In genomic region chr1:242468749-242469148, GRCh38 we compare ENCODE assay signal across 30 cellular contexts. TPM values are rescaled to one million over a fixed set of nuclear protein-coding genes. Genes with fewer than 3 reads are reported as not detected.
A peak's percentile ranks its signal among the peaks of the same experiment; 100 is the strongest.
DNase-seq lines count a peak whose midpoint lies in the region; ATAC-seq and TF ChIP-seq lines count a peak whose summit lies in the region.
"Had no signal": no experiment of that assay in that cellular context is flagged by ENCODE, and none has a peak within 500 bp of the region (broad histone marks: within the 10 kb centered on the region; RNA-seq: fewer than 3 reads in every experiment).

No MANE protein-coding gene starts in this region.

- TF ChIP-seq CTCF in colonic mucosa (IDR thresholded peaks at IDR 0.05): no peak

- H3K27me3 ChIP-seq in colonic mucosa: no peaks in the 10 kb centered on the region
- H3K27me3 ChIP-seq: breast epithelium, heart right ventricle had no signal

- H3K4me1 Mint-ChIP-seq in activated CD4-positive, alpha-beta T cell treated with anti-CD3 and anti-CD28 coated beads for 36 hours: no peaks in the 10 kb centered on the region
- H3K4me1 Mint-ChIP-seq: activated naive CD4-positive, alpha-beta T cell treated with anti-CD3 and anti-CD28 coated beads, Interleukin-2, amount 10 ng/mL, durations not matched to agents 7 days and 5 days; B cell; CD8-positive, alpha-beta memory T cell; naive thymus-derived CD4-positive, alpha-beta T cell had no signal

- no peak overlapping the region for H3K4me3 Mint-ChIP-seq in activated CD4-positive, alpha-beta T cell treated with anti-CD3 and anti-CD28 coated beads for 36 hours
- H3K4me3 Mint-ChIP-seq: activated naive CD4-positive, alpha-beta T cell treated with anti-CD3 and anti-CD28 coated beads, Interleukin-2, amount 10 ng/mL, durations not matched to agents 7 days and 5 days; activated T-helper 1 cell treated with anti-CD3 and anti-CD28 coated beads, Interleukin-12 subunit alpha, Interleukin-12 subunit beta, Interleukin-2, Interleukin-4 antibody, amounts not matched to agents 30 ng/mL and 10 ng/mL and 1 ng/mL, durations not matched to agents 14 hours and 24 hours and 36 hours; B cell; CD8-positive, alpha-beta memory T cell; naive thymus-derived CD4-positive, alpha-beta T cell had no signal

- no peaks in the 10 kb centered on the region for H3K36me3 Mint-ChIP-seq in activated CD4-positive, alpha-beta T cell treated with anti-CD3 and anti-CD28 coated beads for 36 hours (ENCODE audit: low read depth)
- H3K36me3 Mint-ChIP-seq: activated naive CD4-positive, alpha-beta T cell treated with anti-CD3 and anti-CD28 coated beads, Interleukin-2, amount 10 ng/mL, durations not matched to agents 7 days and 5 days; CD8-positive, alpha-beta memory T cell; naive thymus-derived CD4-positive, alpha-beta T cell had no signal

- ATAC-seq in activated CD4-positive, alpha-beta T cell treated with anti-CD3 and anti-CD28 coated beads for 36 hours: no peak
- no peak for ATAC-seq in HG03159 (IDR thresholded peaks at IDR 0.05; ENCODE audit: unreplicated experiment)
- ATAC-seq: heart right ventricle; left lobe of liver; naive thymus-derived CD4-positive, alpha-beta T cell had no signal

- intact Hi-C loops in colonic mucosa (cut with DNase I): loop anchor here (5.0 kb wide), 1 partner anchor 854 kb away; no protein-coding TSS in a partner anchor
- intact Hi-C loops in activated CD4-positive, alpha-beta T cell treated with anti-CD3 and anti-CD28 coated beads for 36 hours (cut with DNase I, micrococcal nuclease): loop anchor here (5.0 kb wide), 2 partner anchors 859 to 1804 kb away; no protein-coding TSS in a partner anchor

- no peak overlapping the region for H3K27ac Mint-ChIP-seq in activated CD4-positive, alpha-beta T cell treated with anti-CD3 and anti-CD28 coated beads for 36 hours
- H3K27ac Mint-ChIP-seq: activated naive CD4-positive, alpha-beta T cell treated with anti-CD3 and anti-CD28 coated beads, Interleukin-2, amount 10 ng/mL, durations not matched to agents 7 days and 5 days; activated T-helper 1 cell treated with anti-CD3 and anti-CD28 coated beads, Interleukin-12 subunit alpha, Interleukin-12 subunit beta, Interleukin-2, Interleukin-4 antibody, amounts not matched to agents 30 ng/mL and 10 ng/mL and 1 ng/mL, durations not matched to agents 14 hours and 24 hours and 36 hours; B cell; CD8-positive, alpha-beta memory T cell; naive thymus-derived CD4-positive, alpha-beta T cell had no signal

- no peak overlapping the region for H3K9ac ChIP-seq in colonic mucosa (ENCODE audit: low read depth in 2 of 2, low read length in 2 of 2)
- H3K9ac ChIP-seq: KMS-11 had no signal

- in situ Hi-C loops in Caki2 (cut with HindIII; ENCODE audit: low pct_unique_long_range_greater_than_20kb, low sequenced_read_pairs): no loop called here

- H3K9me3 Mint-ChIP-seq in activated CD4-positive, alpha-beta T cell treated with anti-CD3 and anti-CD28 coated beads for 36 hours (ENCODE audit: low read depth): no peaks in the 10 kb centered on the region
- H3K9me3 Mint-ChIP-seq: activated naive CD4-positive, alpha-beta T cell treated with anti-CD3 and anti-CD28 coated beads, Interleukin-2, amount 10 ng/mL, durations not matched to agents 7 days and 5 days; activated T-helper 1 cell treated with anti-CD3 and anti-CD28 coated beads, Interleukin-12 subunit alpha, Interleukin-12 subunit beta, Interleukin-2, Interleukin-4 antibody, amounts not matched to agents 30 ng/mL and 10 ng/mL and 1 ng/mL, durations not matched to agents 14 hours and 24 hours and 36 hours; CD8-positive, alpha-beta memory T cell; naive thymus-derived CD4-positive, alpha-beta T cell had no signal

- H3K36me3 ChIP-seq in colonic mucosa: no peaks in the 10 kb centered on the region
- H3K36me3 ChIP-seq: breast epithelium, heart right ventricle had no signal

- H3K4me3 ChIP-seq in colonic mucosa: no peak overlapping the region
- H3K4me3 ChIP-seq: breast epithelium, heart right ventricle, PC-9 had no signal

- H3K4me1 ChIP-seq in colonic mucosa: no peaks in the 10 kb centered on the region
- H3K4me1 ChIP-seq: breast epithelium, heart right ventricle had no signal

- CTCF ChIA-PET in activated CD4-positive, alpha-beta T cell treated with anti-CD3 and anti-CD28 coated beads for 36 hours (lab: Charles Lee): interaction anchor here (0.9 to 1.0 kb wide), 2 partner anchors 14 to 15 kb away, joined by 3 to 4 read pairs; no protein-coding TSS in a partner anchor

- H3K27me3 Mint-ChIP-seq in activated CD4-positive, alpha-beta T cell treated with anti-CD3 and anti-CD28 coated beads for 36 hours: peaks cover 6% of the 10 kb centered on the region
- H3K27me3 Mint-ChIP-seq: activated naive CD4-positive, alpha-beta T cell treated with anti-CD3 and anti-CD28 coated beads, Interleukin-2, amount 10 ng/mL, durations not matched to agents 7 days and 5 days; CD8-positive, alpha-beta memory T cell had no signal

- POLR2A ChIA-PET in activated CD4-positive, alpha-beta T cell treated with anti-CD3 and anti-CD28 coated beads for 36 hours (lab: Charles Lee): no interaction called here

- H3K9me3 ChIP-seq in colonic mucosa: no peaks in the 10 kb centered on the region
- H3K9me3 ChIP-seq: breast epithelium, heart right ventricle had no signal

- H3K27ac ChIP-seq in colonic mucosa: no peak overlapping the region
- H3K27ac ChIP-seq: breast epithelium, KMS-11, PC-9 had no signal

- DNase-seq in Caki2 (ENCODE audit: low read depth): peak; percentile 79
- peak; percentile 42 to 72 for DNase-seq in NOMO-1 (lab: John Stamatoyannopoulos, UW; ENCODE audit: unreplicated experiment in 2 of 2)
- peak; percentile 22 for DNase-seq in colonic mucosa
- peak; percentile 14 for DNase-seq in mucosa of gallbladder (ENCODE audit: low spot score)
- no peak for DNase-seq in activated CD4-positive, alpha-beta T cell treated with anti-CD3 and anti-CD28 coated beads for 36 hours
- no peak for DNase-seq in NK-92 (lab: John Stamatoyannopoulos, UW; ENCODE audit: unreplicated experiment)
- no peak for DNase-seq in hepatic stellate cell (ENCODE audit: low spot score)
- DNase-seq: activated CD4-positive, alpha-beta T cell treated with anti-CD3 and anti-CD28 coated beads, Interleukin-2, amount 50 U/mL, for 1 hour; activated naive CD4-positive, alpha-beta T cell treated with anti-CD3 and anti-CD28 coated beads, Interleukin-2, amount 10 ng/mL, durations not matched to agents 7 days and 5 days; amniotic stem cell; CD8-positive, alpha-beta memory T cell; effector CD8-positive, alpha-beta T cell; foreskin melanocyte; heart right ventricle; MV-4-11; naive thymus-derived CD4-positive, alpha-beta T cell; NCI-H1436 treated with DMSO at 0.1 percent for 48 hours; NCI-H2107; occipital lobe; PC-9; SHP77 treated with DMSO at 0.1 percent for 48 hours; SW 1271; T-helper 9 cell; trophoblast cell had no signal

RNA-seq across cellular contexts. Expression of gene PLD5, which starts 55.7 kb away (rescaled TPM):
- total RNA-seq in Caki2 (2014; rRNA removed; shearing (Covaris generic); ENCODE audit: low replicate concordance): 2.5 TPM in 1 of 2 replicates, not detected in the other
- under 1 TPM in 1 of 2 donors, not detected in 1; 0.27 TPM for total RNA-seq in colonic mucosa
- 0.06 TPM for total RNA-seq in mucosa of gallbladder
- not detected for total RNA-seq in activated CD4-positive, alpha-beta T cell treated with anti-CD3 and anti-CD28 coated beads for 36 hours
- total RNA-seq: activated T-helper 1 cell treated with anti-CD3 and anti-CD28 coated beads, Interleukin-12 subunit alpha, Interleukin-12 subunit beta, Interleukin-2, Interleukin-4 antibody, amounts not matched to agents 30 ng/mL and 10 ng/mL and 1 ng/mL, durations not matched to agents 14 hours and 24 hours and 36 hours; CD8-positive, alpha-beta memory T cell; left lobe of liver; naive thymus-derived CD4-positive, alpha-beta T cell; PC-9 had no signal

Comparison
In these comparisons a context has a peak if more than half of its experiments do, and no peak if none do; other contexts are left out.
1. DNase-seq: peak in Caki2 (single experiment), NOMO-1 (2 of 2), colonic mucosa (single experiment) and mucosa of gallbladder (single experiment); none in activated CD4-positive, alpha-beta T cell treated with anti-CD3 and anti-CD28 coated beads for 36 hours (single experiment), NK-92 (single experiment) and hepatic stellate cell (single experiment).